Comparison of ENCODE assay signal across 8 cellular contexts in genomic region chr14:102316048-102316745, GRCh38. TPM values are rescaled to one million over a fixed set of nuclear protein-coding genes. Genes with fewer than 3 reads are reported as not detected.
DNase-seq lines count a peak whose midpoint lies in the region; ATAC-seq and TF ChIP-seq lines count a peak whose summit lies in the region.

No MANE protein-coding gene starts in this region.

- no peak overlapping the region for H2BK12ac ChIP-seq in H9 (ENCODE audit: insufficient read length, low read depth, low read length)

- H3K18ac ChIP-seq in H9 (ENCODE audit: insufficient read length, low read depth, low read length), result no peak overlapping the region

- no peaks in the 10 kb centered on the region for H3K36me3 ChIP-seq in mucosa of stomach (ENCODE audit: control insufficient read depth, insufficient read depth, low read length)

- H3K23me2 ChIP-seq in H9 (ENCODE audit: insufficient read length, low read depth, low read length, poor library complexity, severe bottlenecking), result peaks cover 21% of the 10 kb centered on the region

- H3K27me3 Mint-ChIP-seq in H9 (ENCODE audit: low read depth), result peaks cover 35% of the 10 kb centered on the region

- H3K79me2 ChIP-seq in H9 (ENCODE audit: insufficient read depth, low read length), result no peaks in the 10 kb centered on the region

- peak overlapping the region; percentile 10 for H2AFZ ChIP-seq in H9 (ENCODE audit: low read length)

- H4K5ac ChIP-seq in H9 (ENCODE audit: insufficient read length, low read depth, low read length), result no peak overlapping the region

- no peak overlapping the region for H2BK120ac ChIP-seq in H9 (ENCODE audit: low read depth, low read length, poor library complexity, severe bottlenecking)

- DNase-seq in AG09309 (ENCODE audit: low read depth) (no peak), H9 (no peak), RPMI8226 (peak; percentile 31), coronary artery (ENCODE audit: low spot score) (no peak)
- no peak for DNase-seq in activated CD8-positive, alpha-beta memory T cell treated with anti-CD3 and anti-CD28 coated beads, Interleukin-2, amount 50 U/mL, for 48 hours

- no peak overlapping the region for H3K56ac ChIP-seq in H9 (ENCODE audit: insufficient read length, low read depth, low read length)

- H3K9me3 ChIP-seq in H9 (ENCODE audit: control insufficient read depth, low read depth, low read length) (no peaks in the 10 kb centered on the region), mucosa of stomach (ENCODE audit: control insufficient read depth, low read length) (no peaks in the 10 kb centered on the region)

- H3K27me3 ChIP-seq in H9 (ENCODE audit: insufficient read depth, low read length), result no peaks in the 10 kb centered on the region; the same call in 1 of the 2 replicates
- H3K27me3 ChIP-seq in mucosa of stomach (ENCODE audit: control insufficient read depth, insufficient read depth, low read length), result no peaks in the 10 kb centered on the region

- no peak overlapping the region for H3K27ac ChIP-seq in H9 (ENCODE audit: insufficient read length, low read depth, low read length)
- H3K27ac ChIP-seq in coronary artery, result peak overlapping the region; percentile 63 to 75

- H3K36me3 Mint-ChIP-seq in H9 (ENCODE audit: insufficient read depth in 1 of 3, low read depth in 3 of 3), result no peaks in the 10 kb centered on the region; a peak in 1 of 7 replicates

- no CpG with 5 or more reads among the region's 14 CpGs for WGBS in H9 (ENCODE audit: extremely low coverage, insufficient read length, low lambda C conversion rate)

- H4K20me1 ChIP-seq in H9 (ENCODE audit: control insufficient read depth, insufficient read depth, insufficient read length), result no peaks in the 10 kb centered on the region

- no peak overlapping the region for H4K8ac ChIP-seq in H9 (replicated peaks; ENCODE audit: insufficient read length, low read depth, low read length)

- no peak for TF ChIP-seq CTCF in AG09309 (IDR thresholded peaks at IDR 0.05; ENCODE audit: control insufficient read depth, insufficient read depth, low read depth, low read length, missing control alignments)
- no peak for TF ChIP-seq CTCF in H9 (conservative IDR thresholded peaks at IDR 0.05)
- no peak for TF ChIP-seq CTCF in coronary artery (IDR thresholded peaks at IDR 0.05)

- peak overlapping the region; percentile 34 for H3K4me2 ChIP-seq in H9 (ENCODE audit: insufficient read depth, insufficient read length, low read length)

- H4K91ac ChIP-seq in H9 (ENCODE audit: insufficient read length, low read depth, low read length), result no peak overlapping the region

- no peak overlapping the region for H3T11ph ChIP-seq in H9 (ENCODE audit: low read length)

- peaks cover 39 to 43% of the 10 kb centered on the region in 2 experiments for H3K4me1 Mint-ChIP-seq in H9

- H3K4me3 ChIP-seq in AG09309 (ENCODE audit: control insufficient read depth, low read depth, low read length) (peak overlapping the region; percentile 20), coronary artery (peak overlapping the region; percentile 69), mucosa of stomach (ENCODE audit: low read length) (peak overlapping the region; percentile 72)

- no peak overlapping the region for H2BK5ac ChIP-seq in H9 (ENCODE audit: insufficient read length, low read length)

- H3K9ac ChIP-seq in H9 (ENCODE audit: extremely low read depth, insufficient read length, low read length), result peak overlapping the region; percentile 8
- peak overlapping the region; percentile 71 for H3K9ac ChIP-seq in mucosa of stomach (ENCODE audit: low read length)

- no peak overlapping the region for H2BK20ac ChIP-seq in H9 (ENCODE audit: low read depth, low read length, poor library complexity, severe bottlenecking)

- H3K4ac ChIP-seq in H9 (ENCODE audit: low read depth, low read length), result no peak overlapping the region

- ATAC-seq in GM21786 (IDR thresholded peaks at IDR 0.05; ENCODE audit: unreplicated experiment), result no peak
- no peak for ATAC-seq in GM18868 (IDR thresholded peaks at IDR 0.05; ENCODE audit: unreplicated experiment)

- H3K23ac ChIP-seq in H9 (ENCODE audit: insufficient read length, low read depth, low read length), result no peak overlapping the region

- H2AK5ac ChIP-seq in H9 (ENCODE audit: insufficient read length, low read length), result no peak overlapping the region

- peak overlapping the region; percentile 88 to 94 for H3K4me3 Mint-ChIP-seq in H9

- H3K79me1 ChIP-seq in H9 (ENCODE audit: insufficient read depth, low read depth, low read length, poor library complexity, severe bottlenecking), result no peaks in the 10 kb centered on the region

- H3K27ac Mint-ChIP-seq in H9, result peak overlapping the region; percentile 61 to 92 (median 83); a peak in 4 of 7 replicates

- H2BK15ac ChIP-seq in H9 (ENCODE audit: low read depth, low read length), result no peak overlapping the region

- no peak overlapping the region for H3K14ac ChIP-seq in H9 (ENCODE audit: insufficient read depth, low read length)

- no peaks in the 10 kb centered on the region; a peak in 1 of 5 replicates for H3K9me3 Mint-ChIP-seq in H9

- H3K4me1 ChIP-seq in H9 (ENCODE audit: insufficient read depth, low read length) (no peaks in the 10 kb centered on the region; the same call in 1 of the 2 replicates), mucosa of stomach (ENCODE audit: control insufficient read depth, insufficient read depth, low read length) (peaks cover 35% of the 10 kb centered on the region)

RNA-seq across cellular contexts. Expression of gene ZNF839, which starts 3.3 kb away (rescaled TPM):
- total RNA-seq in H9 (2021), result 9.4 and 10.4 TPM in 2 replicates

RNA-seq across cellular contexts. Expression of gene MOK, which starts 11.2 kb away (rescaled TPM):
- 2.8 and 3.0 TPM in 2 replicates for total RNA-seq in H9 (2021)

RNA-seq across cellular contexts. Expression of gene CINP, which starts 46.5 kb away (rescaled TPM):
- total RNA-seq in H9 (2021), result 39.3 and 39.5 TPM in 2 replicates

RNA-seq across cellular contexts. Expression of gene TECPR2, which starts 46.5 kb away (rescaled TPM):
- 15.0 and 15.4 TPM in 2 replicates for total RNA-seq in H9 (2021)

Comparison
In these comparisons a context has a peak if more than half of its experiments do, and no peak if none do; other contexts are left out.
1. H3K4me3 ChIP-seq: peak in every context shown above with its lines; median percentile 72 in mucosa of stomach; 69 in coronary artery; 20 in AG09309.